Comparison of ENCODE assay signal across 8 cellular contexts in the genomic region with DNA sequence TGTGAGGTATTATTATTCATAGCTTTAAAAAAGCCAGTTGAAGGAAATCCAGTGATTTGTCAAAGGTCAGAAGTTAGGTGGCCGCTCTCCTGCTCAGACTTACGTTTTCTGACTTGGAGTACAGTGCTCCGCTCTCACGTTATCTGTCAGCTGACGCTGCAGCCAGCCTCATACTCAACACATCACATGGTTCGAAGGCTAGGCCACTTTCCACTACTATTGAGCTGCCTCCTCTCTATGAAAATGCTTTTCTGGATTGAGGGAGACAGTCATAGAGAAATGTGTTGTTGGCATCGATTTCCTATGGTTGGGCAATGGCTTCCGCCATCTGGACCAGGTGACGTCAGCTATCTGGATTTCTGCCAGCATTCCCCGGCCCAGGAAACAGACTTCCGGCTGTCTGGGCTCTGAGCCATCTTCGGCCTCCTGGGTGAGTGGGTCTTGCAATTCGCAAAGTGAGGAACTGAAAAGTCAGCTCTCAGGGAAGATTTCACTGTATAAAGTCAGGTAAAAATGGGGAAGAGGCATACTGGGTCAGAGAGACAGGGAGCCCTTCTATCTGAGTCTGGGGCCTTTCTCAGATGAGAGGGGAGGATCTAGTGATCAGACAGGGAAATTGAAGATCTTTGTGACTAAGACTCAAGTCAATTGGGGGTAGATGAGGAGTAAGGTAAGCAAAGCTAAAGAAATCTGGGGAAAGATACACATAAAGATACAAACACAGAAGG. TPM values are rescaled to one million over a fixed set of nuclear protein-coding genes. Genes with fewer than 3 reads are reported as not detected.
DNase-seq lines count a peak whose midpoint lies in the region; ATAC-seq and TF ChIP-seq lines count a peak whose summit lies in the region.

No MANE protein-coding gene starts in this region.

- TF ChIP-seq CTCF in activated B cell treated with CpG ODN at 0.5 μM for 24 hours (IDR thresholded peaks at IDR 0.05): no peak
- TF ChIP-seq CTCF in type B pancreatic cell (conservative IDR thresholded peaks at IDR 0.05): no peak

- DNase-seq in A172 (ENCODE audit: low spot score): peak; percentile 96
- peak; percentile 91 for DNase-seq in NCI-H2171 treated with DMSO at 0.1 percent for 48 hours (lab: John Stamatoyannopoulos, UW)
- no peak for DNase-seq in activated B cell treated with CpG ODN at 0.5 μM for 24 hours
- no peak for DNase-seq in type B pancreatic cell (ENCODE audit: extremely low spot score, unreplicated experiment)
- no peak for DNase-seq in NK-92 (lab: John Stamatoyannopoulos, UW; ENCODE audit: unreplicated experiment)

- H3K36me3 ChIP-seq in muscle layer of colon (ENCODE audit: insufficient read depth, low read length): no peaks in the 10 kb centered on the region

- H3K27ac Mint-ChIP-seq in activated B cell treated with CpG ODN at 0.5 μM for 24 hours: peak overlapping the region; percentile 4
- peak overlapping the region; percentile 80 for H3K27ac Mint-ChIP-seq in type B pancreatic cell

- H3K9me3 Mint-ChIP-seq in activated B cell treated with CpG ODN at 0.5 μM for 24 hours (no peaks in the 10 kb centered on the region), type B pancreatic cell (peaks cover 5% of the 10 kb centered on the region)

- H3K4me1 Mint-ChIP-seq in activated B cell treated with CpG ODN at 0.5 μM for 24 hours (peaks cover 11% of the 10 kb centered on the region), type B pancreatic cell (ENCODE audit: unreplicated experiment) (peaks cover 47% of the 10 kb centered on the region)

- H3K36me3 Mint-ChIP-seq in activated B cell treated with CpG ODN at 0.5 μM for 24 hours (ENCODE audit: low read depth) (no peaks in the 10 kb centered on the region), type B pancreatic cell (no peaks in the 10 kb centered on the region)

- ATAC-seq in GM19463 (IDR thresholded peaks at IDR 0.05; ENCODE audit: unreplicated experiment) (peak; percentile 51), activated B cell treated with CpG ODN at 0.5 μM for 24 hours (ENCODE audit: low read depth) (peak; percentile 40), esophagus mucosa (peak; percentile 78)

- H3K27me3 ChIP-seq in muscle layer of colon (ENCODE audit: control insufficient read depth in 1 of 2, insufficient read depth in 2 of 2, low read length in 2 of 2): no peaks in the 10 kb centered on the region

- H3K4me3 Mint-ChIP-seq in activated B cell treated with CpG ODN at 0.5 μM for 24 hours (no peak overlapping the region), type B pancreatic cell (peak overlapping the region; percentile 39)

- H3K4me1 ChIP-seq in muscle layer of colon (ENCODE audit: insufficient read depth, low read length): peaks cover 47% of the 10 kb centered on the region

- CTCF ChIA-PET in activated B cell treated with CpG ODN at 0.5 μM for 24 hours (lab: Charles Lee): interaction anchor here (0.9 kb wide), 1 partner anchor 12 kb away, joined by 3 read pairs; no protein-coding TSS in a partner anchor

- intact Hi-C loops in activated B cell treated with CpG ODN at 0.5 μM for 24 hours (cut with micrococcal nuclease): no loop called here

- H3K27ac ChIP-seq in muscle layer of colon (ENCODE audit: low read depth, low read length): peak overlapping the region; percentile 95

- peak overlapping the region in 1 of 2 donors; percentile 32 for H3K4me3 ChIP-seq in muscle layer of colon (ENCODE audit: low read depth in 1 of 2, low read length in 2 of 2)

- H3K9me3 ChIP-seq in muscle layer of colon (ENCODE audit: low read length): no peaks in the 10 kb centered on the region

- POLR2A ChIA-PET in activated B cell treated with CpG ODN at 0.5 μM for 24 hours (lab: Charles Lee): interaction anchor here (0.6 kb wide), 1 partner anchor 41 kb away, joined by 3 read pairs; no protein-coding TSS in a partner anchor

- H3K27me3 Mint-ChIP-seq in activated B cell treated with CpG ODN at 0.5 μM for 24 hours (peaks cover 19% of the 10 kb centered on the region), type B pancreatic cell (no peaks in the 10 kb centered on the region)

- H3K9ac ChIP-seq in muscle layer of colon (ENCODE audit: low read length): peak overlapping the region; percentile 31

RNA-seq across cellular contexts. Expression of a gene that starts 37.5 kb away (rescaled TPM):
- 61.1 and 63.2 TPM in 2 replicates for total RNA-seq in A172 (2014; rRNA removed; shearing (Covaris generic))
- total RNA-seq in activated B cell treated with CpG ODN at 0.5 μM for 24 hours (3.0 and 3.3 TPM in 2 replicates), esophagus mucosa (74.3 TPM), type B pancreatic cell (ENCODE audit: low replicate concordance) (24.3 and 40.1 TPM in 2 replicates)

RNA-seq across cellular contexts. Expression of a gene that starts 39.4 kb away (rescaled TPM):
- total RNA-seq in A172 (2014; rRNA removed; shearing (Covaris generic)): 163 and 165 TPM in 2 replicates
- 49.1 and 52.0 TPM in 2 replicates for total RNA-seq in activated B cell treated with CpG ODN at 0.5 μM for 24 hours
- 75.0 TPM for total RNA-seq in esophagus mucosa
- total RNA-seq in type B pancreatic cell (ENCODE audit: low replicate concordance): 72.9 and 94.8 TPM in 2 replicates

Comparison
In these comparisons a context has a peak if more than half of its experiments do, and no peak if none do; other contexts are left out.
1. DNase-seq: peak in A172 (single experiment) and NCI-H2171 treated with DMSO at 0.1 percent for 48 hours (single experiment); none in activated B cell treated with CpG ODN at 0.5 μM for 24 hours (single experiment), type B pancreatic cell (single experiment) and NK-92 (single experiment).
2. Peak in every context shown above with its lines, with median percentiles within 50 percentile points of each other: ATAC-seq.